1 cellular context compared by ENCODE assay signal in genomic region chr4:39469429-39470077, GRCh38.
TF ChIP-seq lines count a peak whose summit lies in the region.

No MANE protein-coding gene starts in this region.

TF ChIP-seq in endothelial cell of umbilical vein, 7 proteins besides CTCF, POLR2A, EP300 and RAD21 (continued from another document):
- TF ChIP-seq POLR2AphosphoS5 (IDR thresholded peaks at IDR 0.05; ENCODE audit: insufficient read depth, low read depth, low read length): no peak
